In genomic region chr6:1143655-1144054, GRCh38 we compare ENCODE assay signal across 16 cellular contexts.
"Had no signal": no experiment of that assay in that cellular context is flagged by ENCODE, and none has a peak within 500 bp of the region (broad histone marks: within the 10 kb centered on the region; RNA-seq: fewer than 3 reads in every experiment).

No MANE protein-coding gene starts in this region.

- H3K27ac Mint-ChIP-seq: activated naive CD8-positive, alpha-beta T cell treated with anti-CD3 and anti-CD28 coated beads, Interleukin-2, amount 50 U/mL, for 24 hours; activated T-helper 1 cell treated with anti-CD3 and anti-CD28 coated beads, Interleukin-12 subunit alpha, Interleukin-12 subunit beta, Interleukin-2, Interleukin-4 antibody, amounts not matched to agents 30 ng/mL and 10 ng/mL and 1 ng/mL, durations not matched to agents 14 hours and 24 hours and 36 hours; endodermal cell; mesothelial cell of epicardium; nephron progenitor cell; stimulated activated naive CD8-positive, alpha-beta T cell treated with anti-CD3 and anti-CD28 coated beads, Interleukin-15, amount 100 ng/mL, for 72 hours; type B pancreatic cell had no signal

- DNase-seq: activated naive CD4-positive, alpha-beta T cell treated with Interleukin-2 at 50 U/mL for 16 hours; activated naive CD8-positive, alpha-beta T cell treated with anti-CD3 and anti-CD28 coated beads, Interleukin-2, amount 50 U/mL, for 24 hours; dorsolateral prefrontal cortex; endodermal cell; foreskin keratinocyte; left cardiac atrium; lower lobe of right lung; nephron progenitor cell; ovary; stimulated activated CD4-positive, alpha-beta T cell treated with anti-CD3 and anti-CD28 coated beads, Interleukin-1b, Interleukin-23, amount 100 ng/mL, for 48 hours; stimulated activated naive CD8-positive, alpha-beta T cell treated with anti-CD3 and anti-CD28 coated beads, Interleukin-15, amount 100 ng/mL, for 72 hours had no signal

- H3K36me3 Mint-ChIP-seq: mesothelial cell of epicardium, type B pancreatic cell had no signal

- H3K36me3 ChIP-seq: cardiac muscle cell, lower lobe of right lung, ovary had no signal

- ATAC-seq: activated naive CD8-positive, alpha-beta T cell treated with anti-CD3 and anti-CD28 coated beads, Interleukin-2, amount 50 U/mL, for 24 hours; foreskin keratinocyte; left cardiac atrium; lower lobe of right lung; sciatic nerve; stimulated activated naive CD8-positive, alpha-beta T cell treated with anti-CD3 and anti-CD28 coated beads, Interleukin-15, amount 100 ng/mL, for 72 hours had no signal

- H3K4me3 ChIP-seq: cardiac muscle cell, dorsolateral prefrontal cortex, lower lobe of right lung, ovary had no signal

- H3K27me3 ChIP-seq: cardiac muscle cell, foreskin keratinocyte, ovary had no signal

- H3K4me1 Mint-ChIP-seq: activated naive CD8-positive, alpha-beta T cell treated with anti-CD3 and anti-CD28 coated beads, Interleukin-2, amount 50 U/mL, for 24 hours; stimulated activated naive CD8-positive, alpha-beta T cell treated with anti-CD3 and anti-CD28 coated beads, Interleukin-15, amount 100 ng/mL, for 72 hours had no signal

- H3K9me3 Mint-ChIP-seq: activated T-helper 1 cell treated with anti-CD3 and anti-CD28 coated beads, Interleukin-12 subunit alpha, Interleukin-12 subunit beta, Interleukin-2, Interleukin-4 antibody, amounts not matched to agents 30 ng/mL and 10 ng/mL and 1 ng/mL, durations not matched to agents 14 hours and 24 hours and 36 hours; stimulated activated naive CD8-positive, alpha-beta T cell treated with anti-CD3 and anti-CD28 coated beads, Interleukin-15, amount 100 ng/mL, for 72 hours; type B pancreatic cell had no signal

- H3K9me3 ChIP-seq: lower lobe of right lung, ovary had no signal

- H3K4me1 ChIP-seq: foreskin keratinocyte, lower lobe of right lung had no signal

- H3K4me3 Mint-ChIP-seq: activated naive CD8-positive, alpha-beta T cell treated with anti-CD3 and anti-CD28 coated beads, Interleukin-2, amount 50 U/mL, for 24 hours; activated T-helper 1 cell treated with anti-CD3 and anti-CD28 coated beads, Interleukin-12 subunit alpha, Interleukin-12 subunit beta, Interleukin-2, Interleukin-4 antibody, amounts not matched to agents 30 ng/mL and 10 ng/mL and 1 ng/mL, durations not matched to agents 14 hours and 24 hours and 36 hours; endodermal cell; mesothelial cell of epicardium; nephron progenitor cell; stimulated activated naive CD8-positive, alpha-beta T cell treated with anti-CD3 and anti-CD28 coated beads, Interleukin-15, amount 100 ng/mL, for 72 hours; type B pancreatic cell had no signal

- H3K27ac ChIP-seq: cardiac muscle cell, dorsolateral prefrontal cortex, foreskin keratinocyte, lower lobe of right lung, ovary had no signal
